9 cellular contexts compared by ENCODE assay signal in genomic region chr10:118543714-118544400, GRCh38. TPM values are rescaled to one million over a fixed set of nuclear protein-coding genes. Genes with fewer than 3 reads are reported as not detected.
DNase-seq lines count a peak whose midpoint lies in the region; ATAC-seq and TF ChIP-seq lines count a peak whose summit lies in the region.
"Had no signal": no experiment of that assay in that cellular context is flagged by ENCODE, and none has a peak within 500 bp of the region (broad histone marks: within the 10 kb centered on the region; RNA-seq: fewer than 3 reads in every experiment).

No MANE protein-coding gene starts in this region.

- H3K4me1 ChIP-seq in OCI-LY3 (ENCODE audit: low read length) = no peaks in the 10 kb centered on the region
- H3K4me1 ChIP-seq in right cardiac atrium (ENCODE audit: control insufficient read depth, insufficient read depth, low read length) = no peaks in the 10 kb centered on the region

- peak; percentile 59 for TF ChIP-seq CTCF in OCI-LY3 (IDR thresholded peaks at IDR 0.05; ENCODE audit: low read depth, low read length)

- H3K79me2 ChIP-seq in OCI-LY3 (ENCODE audit: low read length) = no peaks in the 10 kb centered on the region

- H3K36me3 ChIP-seq in OCI-LY3 (replicated peaks; ENCODE audit: low read depth, low read length) = no peaks in the 10 kb centered on the region

- intact Hi-C loops in right cardiac atrium (cut with DNase I) = no loop called here

- H3K4me3 ChIP-seq in OCI-LY3 (ENCODE audit: low read length) (no peak overlapping the region), right cardiac atrium (ENCODE audit: low read length) (no peak overlapping the region)

- H3K9me3 ChIP-seq in OCI-LY3 (ENCODE audit: insufficient read depth, low read length) = no peaks in the 10 kb centered on the region
- no peaks in the 10 kb centered on the region for H3K9me3 ChIP-seq in right cardiac atrium (ENCODE audit: control insufficient read depth, low read length)

- H3K27ac ChIP-seq in OCI-LY3 (ENCODE audit: low read length) (no peak overlapping the region), right cardiac atrium (ENCODE audit: low read length) (no peak overlapping the region)

- H2AFZ ChIP-seq in OCI-LY3 (ENCODE audit: low read depth, low read length) = no peak overlapping the region

- peak; percentile 81 for DNase-seq in AG08395 (ENCODE audit: low spot score)
- DNase-seq in activated naive CD4-positive, alpha-beta T cell treated with Interleukin-2 at 50 U/mL for 16 hours = peak; percentile 31
- DNase-seq in right cardiac atrium = peak in 1 of 3 donors; percentile 65
- DNase-seq in stimulated activated CD4-positive, alpha-beta T cell treated with anti-CD3 and anti-CD28 coated beads, Interleukin-1b, Interleukin-23, amount 100 ng/mL, for 48 hours = peak; percentile 53
- DNase-seq in NCI-H187 (lab: John Stamatoyannopoulos, UW) = no peak

- H3K27me3 ChIP-seq in OCI-LY3 (ENCODE audit: low read depth, low read length) (0 out of 2 replicates have a peak, but pooled peaks cover 3% of the 10 kb centered on the region), right cardiac atrium (ENCODE audit: control insufficient read depth, insufficient read depth) (no peaks in the 10 kb centered on the region)

- H4K20me1 ChIP-seq in OCI-LY3 (ENCODE audit: insufficient read depth, low read length) = no peaks in the 10 kb centered on the region

- H3K4me2 ChIP-seq in OCI-LY3 (ENCODE audit: low read length) = no peak overlapping the region

- no peak overlapping the region for H3K9ac ChIP-seq in OCI-LY3 (ENCODE audit: low read length)

- WGBS in right cardiac atrium = 30% methylated on average over 13 of the region's 13 CpGs

- peak; percentile 81 for ATAC-seq in GM18502 (IDR thresholded peaks at IDR 0.05; ENCODE audit: poor library complexity, unreplicated experiment)
- ATAC-seq in HG03432 (IDR thresholded peaks at IDR 0.05; ENCODE audit: unreplicated experiment) = peak; percentile 82
- peak; percentile 41 to 50 for ATAC-seq in right cardiac atrium

RNA-seq across cellular contexts. Expression of gene PRLHR, which starts 51.6 kb away (rescaled TPM):
- total RNA-seq in right cardiac atrium = not detected
- polyA plus RNA-seq in right cardiac atrium = not detected
- total RNA-seq: fibroblast of lung had no signal
- polyA plus RNA-seq: fibroblast of lung had no signal

Comparison
In these comparisons a context has a peak if more than half of its experiments do, and no peak if none do; other contexts are left out.
1. DNase-seq: peak in AG08395 (single experiment), activated naive CD4-positive, alpha-beta T cell treated with Interleukin-2 at 50 U/mL for 16 hours (single experiment) and stimulated activated CD4-positive, alpha-beta T cell treated with anti-CD3 and anti-CD28 coated beads, Interleukin-1b, Interleukin-23, amount 100 ng/mL, for 48 hours (single experiment); none in NCI-H187 (0 of 2).
2. Peak in every context shown above with its lines, with median percentiles within 50 percentile points of each other: ATAC-seq.